ENCODE assay signal across 8 cellular contexts in the genomic region with DNA sequence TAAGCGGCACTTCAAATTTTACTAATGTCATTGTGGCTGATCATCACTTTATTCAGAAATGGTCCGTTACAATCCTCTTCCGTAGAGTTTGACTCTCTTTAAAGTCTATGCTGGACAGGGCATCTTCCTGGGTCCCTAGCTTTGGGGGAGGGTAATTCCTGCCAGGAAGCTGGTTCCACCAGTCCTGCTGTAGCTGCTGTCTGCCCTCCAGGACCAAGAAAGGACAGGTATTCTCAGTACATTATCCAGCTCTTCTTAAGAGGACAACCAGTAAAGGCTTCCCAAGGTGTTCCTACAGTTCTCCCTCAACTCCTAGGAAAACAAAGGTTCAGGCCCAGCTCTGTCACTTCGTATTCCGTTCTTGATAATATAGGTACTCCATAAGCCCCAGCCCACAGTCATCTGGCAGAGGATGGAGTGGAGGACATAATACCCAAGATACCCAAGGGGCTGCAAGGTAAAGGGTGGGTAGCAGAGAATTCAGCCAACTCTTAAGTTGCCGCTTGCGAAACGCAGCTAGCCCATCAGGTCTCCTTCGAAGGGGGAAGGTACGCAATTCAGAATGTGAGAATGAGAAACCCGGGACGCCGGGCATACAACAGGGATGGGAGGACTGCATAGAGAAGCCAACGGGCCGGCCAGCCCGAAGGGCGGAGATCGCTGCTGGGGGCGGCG. TPM values are rescaled to one million over a fixed set of nuclear protein-coding genes. Genes with fewer than 3 reads are reported as not detected.
DNase-seq lines count a peak whose midpoint lies in the region; ATAC-seq and TF ChIP-seq lines count a peak whose summit lies in the region.

No MANE protein-coding gene starts in this region.

- no peaks in the 10 kb centered on the region for H3K9me3 Mint-ChIP-seq in natural killer cell treated with Interleukin-12 subunit alpha and Interleukin-12 subunit beta and Interleukin-15 and Interleukin-18, amount 100 ng/mL, for 72 hours

- H3K4me3 Mint-ChIP-seq in natural killer cell treated with Interleukin-12 subunit alpha and Interleukin-12 subunit beta and Interleukin-15 and Interleukin-18, amount 100 ng/mL, for 72 hours, result peak overlapping the region; percentile 90

- H3K9ac ChIP-seq in BLaER1, result peak overlapping the region; percentile 97
- peak overlapping the region; percentile 33 for H3K9ac ChIP-seq in endocrine pancreas (ENCODE audit: control insufficient read depth, insufficient read depth, low read length)

- H3K36me3 Mint-ChIP-seq in natural killer cell treated with Interleukin-12 subunit alpha and Interleukin-12 subunit beta and Interleukin-15 and Interleukin-18, amount 100 ng/mL, for 72 hours, result no peaks in the 10 kb centered on the region

- peak overlapping the region; percentile 93 to 95 for H3K27ac Mint-ChIP-seq in natural killer cell treated with Interleukin-12 subunit alpha and Interleukin-12 subunit beta and Interleukin-15 and Interleukin-18, amount 100 ng/mL, for 72 hours

- H3K36me3 ChIP-seq in BLaER1, result peaks cover 12% of the 10 kb centered on the region; the same call in 1 of the 2 replicates
- no peaks in the 10 kb centered on the region for H3K36me3 ChIP-seq in endocrine pancreas (ENCODE audit: control insufficient read depth, insufficient read depth, low read length)

- H3K9me3 ChIP-seq in BLaER1, result peaks cover 15% of the 10 kb centered on the region
- H3K9me3 ChIP-seq in endocrine pancreas (ENCODE audit: control insufficient read depth, low read length), result no peaks in the 10 kb centered on the region

- H3K27ac ChIP-seq in BLaER1 (peak overlapping the region; percentile 96), RWPE1 (peak overlapping the region; percentile 95)

- peak overlapping the region; percentile 96 for H3K4me3 ChIP-seq in BLaER1
- H3K4me3 ChIP-seq in endocrine pancreas (ENCODE audit: control insufficient read depth, insufficient read depth, low read length), result peak overlapping the region; percentile 61

- no peaks in the 10 kb centered on the region for H3K27me3 Mint-ChIP-seq in natural killer cell treated with Interleukin-12 subunit alpha and Interleukin-12 subunit beta and Interleukin-15 and Interleukin-18, amount 100 ng/mL, for 72 hours

- peaks cover 29% of the 10 kb centered on the region for H4K20me1 ChIP-seq in BLaER1

- CTCF ChIA-PET in RWPE1 (lab: Yijun Ruan, JAX), result interaction anchor here (0.6 kb wide), 1 partner anchor 61 kb away, joined by 4 read pairs; a partner anchor contains a TSS

- peaks cover 23 to 27% of the 10 kb centered on the region in 2 donors for H3K4me1 Mint-ChIP-seq in natural killer cell treated with Interleukin-12 subunit alpha and Interleukin-12 subunit beta and Interleukin-15 and Interleukin-18, amount 100 ng/mL, for 72 hours (ENCODE audit: low read depth in 2 of 2)

- DNase-seq in RWPE1 (ENCODE audit: low spot score) (peak; percentile 36), NCI-H1694 (lab: John Stamatoyannopoulos, UW) (no peak)
- no peak for DNase-seq in natural killer cell treated with Interleukin-12 subunit alpha and Interleukin-12 subunit beta and Interleukin-15 and Interleukin-18, amount 100 ng/mL, for 72 hours (ENCODE audit: low spot score)

- POLR2A ChIA-PET in RWPE1 (lab: Yijun Ruan, JAX; ENCODE audit: low non-redundant PET), result no interaction called here

- peak overlapping the region; percentile 90 for H3K4me2 ChIP-seq in BLaER1

- peaks cover 47% of the 10 kb centered on the region for H3K4me1 ChIP-seq in BLaER1
- H3K4me1 ChIP-seq in endocrine pancreas (ENCODE audit: control insufficient read depth, insufficient read depth, low read length), result no peaks in the 10 kb centered on the region

- ATAC-seq in GM19452 (IDR thresholded peaks at IDR 0.05; ENCODE audit: unreplicated experiment), result peak; percentile 1
- ATAC-seq in natural killer cell treated with Interleukin-12 subunit alpha and Interleukin-12 subunit beta and Interleukin-15 and Interleukin-18, amount 100 ng/mL, for 72 hours, result no peak
- no peak for ATAC-seq in HG02885 (IDR thresholded peaks at IDR 0.05; ENCODE audit: poor library complexity, unreplicated experiment)
- no peak for ATAC-seq in GM18870 (IDR thresholded peaks at IDR 0.05; ENCODE audit: unreplicated experiment)

- TF ChIP-seq CTCF in RWPE1 (conservative IDR thresholded peaks at IDR 0.05; ENCODE audit: low read depth), result no peak

- no peaks in the 10 kb centered on the region for H3K27me3 ChIP-seq in BLaER1
- H3K27me3 ChIP-seq in endocrine pancreas (ENCODE audit: control insufficient read depth, insufficient read depth, low read length), result no peaks in the 10 kb centered on the region

RNA-seq across cellular contexts. Expression of a gene that starts 1.3 kb away (rescaled TPM):
- 10 to 100 TPM; 15.0 to 22.4 TPM for total RNA-seq in natural killer cell treated with Interleukin-12 subunit alpha and Interleukin-12 subunit beta and Interleukin-15 and Interleukin-18, amount 100 ng/mL, for 72 hours
